In genomic region chr11:30960387-30960992, GRCh38 we compare ENCODE assay signal across 8 cellular contexts.
DNase-seq lines count a peak whose midpoint lies in the region; ATAC-seq and TF ChIP-seq lines count a peak whose summit lies in the region.

No MANE protein-coding gene starts in this region.

- no peak for ATAC-seq in HG02852 (IDR thresholded peaks at IDR 0.05; ENCODE audit: unreplicated experiment)
- no peak for ATAC-seq in activated T-cell treated with anti-CD3 and anti-CD28 coated beads, Interleukin-2, amount 50 U/mL, for 72 hours (replicated peaks in 1 of 2)

- no peak overlapping the region for H3K4me3 Mint-ChIP-seq in activated T-cell treated with anti-CD3 and anti-CD28 coated beads, Interleukin-2, amount 50 U/mL, for 72 hours

- no peaks in the 10 kb centered on the region for H3K27me3 Mint-ChIP-seq in activated T-cell treated with anti-CD3 and anti-CD28 coated beads, Interleukin-2, amount 50 U/mL, for 72 hours (ENCODE audit: low read depth)

- DNase-seq in DMS153 (lab: John Stamatoyannopoulos, UW) (peak; percentile 13), LNCaP clone FGC (ENCODE audit: low read depth) (peak; percentile 52), SK-N-DZ (ENCODE audit: low spot score) (peak; percentile 8), inferior parietal cortex (ENCODE audit: extremely low spot score) (peak; percentile 43), activated gamma-delta T cell treated with Interleukin-2 at 50 U/mL for 16 hours (no peak), KG1 (lab: John Stamatoyannopoulos, UW) (no peak)
- no peak for DNase-seq in activated T-cell treated with anti-CD3 and anti-CD28 coated beads, Interleukin-2, amount 50 U/mL, for 72 hours

- peak; percentile 87 for TF ChIP-seq CTCF in LNCaP clone FGC (IDR thresholded peaks at IDR 0.05; ENCODE audit: control insufficient read depth, extremely low read depth, insufficient read depth)

- no peak overlapping the region for H3K27ac Mint-ChIP-seq in activated T-cell treated with anti-CD3 and anti-CD28 coated beads, Interleukin-2, amount 50 U/mL, for 72 hours

- H3K4me3 ChIP-seq in LNCaP clone FGC (ENCODE audit: low read depth, low read length): no peak overlapping the region

- no peaks in the 10 kb centered on the region for H3K36me3 Mint-ChIP-seq in activated T-cell treated with anti-CD3 and anti-CD28 coated beads, Interleukin-2, amount 50 U/mL, for 72 hours (ENCODE audit: insufficient read depth in 2 of 2)

- no peaks in the 10 kb centered on the region for H3K4me1 Mint-ChIP-seq in activated T-cell treated with anti-CD3 and anti-CD28 coated beads, Interleukin-2, amount 50 U/mL, for 72 hours (ENCODE audit: low read depth)

- peaks cover 0 to 3% of the 10 kb centered on the region in 2 donors for H3K9me3 Mint-ChIP-seq in activated T-cell treated with anti-CD3 and anti-CD28 coated beads, Interleukin-2, amount 50 U/mL, for 72 hours

Comparison
In these comparisons a context has a peak if more than half of its experiments do, and no peak if none do; other contexts are left out.
1. DNase-seq: peak in DMS153 (single experiment), LNCaP clone FGC (single experiment), SK-N-DZ (single experiment) and inferior parietal cortex (single experiment); none in activated gamma-delta T cell treated with Interleukin-2 at 50 U/mL for 16 hours (single experiment), activated T-cell treated with anti-CD3 and anti-CD28 coated beads, Interleukin-2, amount 50 U/mL, for 72 hours (0 of 2) and KG1 (single experiment).